23 cellular contexts compared by ENCODE assay signal in genomic region chrX:121931567-121931966, GRCh38.
DNase-seq lines count a peak whose midpoint lies in the region; ATAC-seq, FAIRE-seq and TF ChIP-seq lines count a peak whose summit lies in the region.
"Had no signal": no experiment of that assay in that cellular context is flagged by ENCODE, and none has a peak within 500 bp of the region (broad histone marks: within the 10 kb centered on the region; RNA-seq: fewer than 3 reads in every experiment).

No MANE protein-coding gene starts in this region.

- H3K4me2 ChIP-seq in MM.1S (ENCODE audit: low read depth, low read length) (no peak overlapping the region), astrocyte (ENCODE audit: low read length) (no peak overlapping the region)
- H3K4me2 ChIP-seq: A549 had no signal

- H3K79me2 ChIP-seq in MM.1S (ENCODE audit: low read length) (no peaks in the 10 kb centered on the region), astrocyte (ENCODE audit: insufficient read depth, low read length) (no peaks in the 10 kb centered on the region)

- peak; percentile 2 for DNase-seq in GM12865 (ENCODE audit: low read depth)
- DNase-seq in MM.1S = peak; percentile 10
- peak; percentile 16 for DNase-seq in OCI-M1 (lab: John Stamatoyannopoulos, UW)
- DNase-seq in astrocyte (ENCODE audit: low read depth) = no peak
- no peak for DNase-seq in Ammon's horn (ENCODE audit: low spot score)
- no peak for DNase-seq in DMS79 treated with DMSO at 0.1 percent for 48 hours (lab: John Stamatoyannopoulos, UW)
- no peak for DNase-seq in putamen (ENCODE audit: low spot score)
- DNase-seq: 8988T; ACHN; AML-193; C1 segment of cervical spinal cord; Calu3; CD4-positive, alpha-beta memory T cell; COR-L47; DMS53; DND-41; EL; GDM1; GOT3; HCEC 1CT had no signal

- no peak for ATAC-seq in GM21529 (IDR thresholded peaks at IDR 0.05; ENCODE audit: unreplicated experiment)
- ATAC-seq: A549 had no signal

- no peaks in the 10 kb centered on the region for H3K9me2 ChIP-seq in MM.1S (replicated peaks; ENCODE audit: insufficient read depth, low read length)

- no peak overlapping the region for H3K27ac ChIP-seq in MM.1S (ENCODE audit: low read length)
- H3K27ac ChIP-seq in astrocyte (ENCODE audit: low read depth, low read length) = no peak overlapping the region
- H3K27ac ChIP-seq: A549 had no signal

- H4K20me1 ChIP-seq in MM.1S (ENCODE audit: insufficient read depth, low read length) (no peaks in the 10 kb centered on the region), astrocyte (ENCODE audit: insufficient read depth, low read length) (no peaks in the 10 kb centered on the region)

- TF ChIP-seq CTCF in GM12865 (IDR thresholded peaks at IDR 0.05; ENCODE audit: insufficient read depth, low read depth, low read length, missing control alignments) (no peak), MM.1S (IDR thresholded peaks at IDR 0.05; ENCODE audit: low read length) (no peak), astrocyte (IDR thresholded peaks at IDR 0.05; ENCODE audit: insufficient read depth, low read depth, low read length) (no peak)

- H3K27me3 Mint-ChIP-seq in astrocyte (ENCODE audit: low read depth, unreplicated experiment) = no peaks in the 10 kb centered on the region
- H3K27me3 Mint-ChIP-seq: CD4-positive, alpha-beta memory T cell had no signal

- no peak overlapping the region for H3K4me3 ChIP-seq in GM12865 (ENCODE audit: low read depth, low read length)
- no peak overlapping the region for H3K4me3 ChIP-seq in MM.1S (ENCODE audit: low read length)
- H3K4me3 ChIP-seq in astrocyte (ENCODE audit: insufficient read depth, low read depth, low read length) = no peak overlapping the region
- H3K4me3 ChIP-seq: A549 had no signal

- no peaks in the 10 kb centered on the region for H3K9me3 Mint-ChIP-seq in astrocyte (ENCODE audit: unreplicated experiment)

- H3K36me3 ChIP-seq in MM.1S (replicated peaks; ENCODE audit: insufficient read depth, low read length) = no peaks in the 10 kb centered on the region
- no peaks in the 10 kb centered on the region for H3K36me3 ChIP-seq in astrocyte (ENCODE audit: insufficient read depth, low read length)

- H3K4me3 Mint-ChIP-seq in astrocyte (ENCODE audit: unreplicated experiment) = no peak overlapping the region
- H3K4me3 Mint-ChIP-seq: CD4-positive, alpha-beta memory T cell had no signal

- H3K36me3 Mint-ChIP-seq in astrocyte (ENCODE audit: low read depth, unreplicated experiment) = no peaks in the 10 kb centered on the region
- H3K36me3 Mint-ChIP-seq: CD4-positive, alpha-beta memory T cell had no signal

- H3K27me3 ChIP-seq in MM.1S (replicated peaks; ENCODE audit: insufficient read depth, low read length) (no peaks in the 10 kb centered on the region), astrocyte (ENCODE audit: insufficient read depth, low read length) (no peaks in the 10 kb centered on the region)

- H3K9me3 ChIP-seq in MM.1S (replicated peaks; ENCODE audit: insufficient read depth, low read length) (no peaks in the 10 kb centered on the region), astrocyte (ENCODE audit: insufficient read depth, low read depth, low read length) (no peaks in the 10 kb centered on the region)
- H3K9me3 ChIP-seq: A549 had no signal

- H3K4me1 ChIP-seq in MM.1S (ENCODE audit: low read length) (no peaks in the 10 kb centered on the region), astrocyte (ENCODE audit: insufficient read depth, low read length) (no peaks in the 10 kb centered on the region)
- H3K4me1 ChIP-seq: A549 had no signal

- H3K27ac Mint-ChIP-seq in astrocyte (ENCODE audit: unreplicated experiment) = no peak overlapping the region
- H3K27ac Mint-ChIP-seq: CD4-positive, alpha-beta memory T cell had no signal

- H2AFZ ChIP-seq in MM.1S (ENCODE audit: low read length) (no peak overlapping the region), astrocyte (ENCODE audit: low read depth, low read length) (no peak overlapping the region)

- H3K9ac ChIP-seq in MM.1S (ENCODE audit: low read length) (no peak overlapping the region), astrocyte (ENCODE audit: low read length) (no peak overlapping the region)

- H3K4me1 Mint-ChIP-seq in astrocyte (ENCODE audit: low read depth, unreplicated experiment) = no peaks in the 10 kb centered on the region
- H3K4me1 Mint-ChIP-seq: CD4-positive, alpha-beta memory T cell had no signal

- H3F3A ChIP-seq in MM.1S (ENCODE audit: insufficient read depth, low read length) = no peaks in the 10 kb centered on the region

- peak; percentile 54 for FAIRE-seq in astrocyte (lab: Jason Lieb, UNC)
- FAIRE-seq: H54 had no signal

Comparison
In these comparisons a context has a peak if more than half of its experiments do, and no peak if none do; other contexts are left out.
1. DNase-seq: peak in GM12865 (single experiment), MM.1S (single experiment) and OCI-M1 (single experiment); none in astrocyte (single experiment), Ammon's horn (single experiment), DMS79 treated with DMSO at 0.1 percent for 48 hours (single experiment) and putamen (single experiment).